In the genomic region with DNA sequence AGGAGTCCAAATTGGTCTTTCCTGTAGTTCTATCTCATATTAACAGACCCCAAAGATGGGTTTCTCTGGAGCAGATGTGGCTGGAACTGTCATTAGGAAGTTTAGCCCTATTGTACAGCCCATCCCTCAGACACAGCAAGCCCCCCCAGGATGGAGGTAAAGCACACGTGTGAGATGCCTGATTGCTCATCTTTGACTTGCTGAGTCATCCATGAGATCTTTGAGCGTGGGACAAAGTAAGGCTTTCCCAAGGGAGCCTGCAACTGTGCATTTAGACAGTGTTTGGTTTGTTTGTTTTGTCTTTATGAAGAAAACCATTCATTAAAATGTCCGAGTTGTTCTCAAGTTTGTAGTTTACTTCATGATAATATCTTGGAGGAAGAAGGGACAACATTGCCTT, we compare ENCODE assay signal across 16 cellular contexts.
"Had no signal": no experiment of that assay in that cellular context is flagged by ENCODE, and none has a peak within 500 bp of the region (broad histone marks: within the 10 kb centered on the region; RNA-seq: fewer than 3 reads in every experiment).

No MANE protein-coding gene starts in this region.

- H3K4me3 ChIP-seq: hepatocyte, thyroid gland had no signal

- H3K9me3 ChIP-seq: thyroid gland had no signal

- H3K79me2 ChIP-seq: hepatocyte had no signal

- DNase-seq: activated CD4-positive, alpha-beta T cell treated with anti-CD3 and anti-CD28 coated beads, Interleukin-2, amount 10 ng/mL, durations not matched to agents 24 days and 14 days; activated CD4-positive, CD25-positive, alpha-beta regulatory T cell; activated CD8-positive, alpha-beta memory T cell treated with anti-CD3 and anti-CD28 coated beads, Interleukin-2, amount 50 U/mL, for 4 hours; activated CD8-positive, alpha-beta T cell treated with anti-CD3 and anti-CD28 coated beads, Interleukin-2, amount 10 ng/mL, durations not matched to agents 7 days and 5 days; activated gamma-delta T cell; activated T-cell treated with anti-CD3 and anti-CD28 coated beads, Interleukin-2, amount 50 U/mL, for 48 hours; amygdala; dermis blood vessel endothelial cell; effector memory CD8-positive, alpha-beta T cell; erythroblast; left ventricle myocardium superior; mesendoderm; thyroid gland had no signal

- ATAC-seq: activated CD8-positive, alpha-beta T cell treated with anti-CD3 and anti-CD28 coated beads, Interleukin-2, amount 10 ng/mL, durations not matched to agents 7 days and 5 days; effector memory CD8-positive, alpha-beta T cell; left ventricle myocardium superior; natural killer cell treated with Interleukin-12 subunit alpha and Interleukin-12 subunit beta and Interleukin-15 and Interleukin-18, amount 100 ng/mL, for 72 hours; stimulated activated memory B cell treated with anti-CD40 and anti-IgM and Interleukin-4, amounts not matched to agents 10 μg/mL and 1 μg/mL and 100 μg/mL, for 72 hours had no signal

- H3K4me1 ChIP-seq: thyroid gland had no signal

- H3K27ac ChIP-seq: hepatocyte, thyroid gland had no signal

- H3K36me3 ChIP-seq: thyroid gland had no signal

- H3K4me2 ChIP-seq: hepatocyte had no signal

- H3K27me3 ChIP-seq: thyroid gland had no signal

- H2AFZ ChIP-seq: hepatocyte had no signal
